Comparison of ENCODE assay signal across 12 cellular contexts in the genomic region with DNA sequence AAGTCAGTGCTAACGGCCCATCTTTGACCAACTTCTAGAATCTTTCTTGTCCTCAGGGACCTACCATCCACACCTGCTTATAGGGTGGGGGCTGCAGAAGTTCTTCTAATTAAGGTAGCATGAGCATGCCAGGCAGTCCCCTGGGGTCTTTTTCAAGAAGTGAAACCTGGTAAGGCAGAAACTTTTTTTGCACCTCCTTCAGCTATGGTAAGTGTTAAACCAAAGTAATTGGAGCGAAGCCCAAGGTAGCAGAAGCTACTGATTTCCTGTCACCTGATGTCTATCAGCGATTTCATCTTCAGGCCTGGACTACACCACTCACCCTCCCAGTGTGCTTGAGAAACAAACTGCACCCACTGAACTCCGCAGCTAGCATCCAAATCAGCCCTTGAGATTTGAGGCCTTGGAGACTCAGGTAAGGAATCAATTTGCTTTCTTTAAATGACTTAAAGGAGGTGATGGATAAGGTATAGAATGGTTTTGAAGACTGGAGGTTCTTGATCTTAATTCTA. TPM values are rescaled to one million over a fixed set of nuclear protein-coding genes. Genes with fewer than 3 reads are reported as not detected.
DNase-seq lines count a peak whose midpoint lies in the region; ATAC-seq, FAIRE-seq and TF ChIP-seq lines count a peak whose summit lies in the region.
"Had no signal": no experiment of that assay in that cellular context is flagged by ENCODE, and none has a peak within 500 bp of the region (broad histone marks: within the 10 kb centered on the region; RNA-seq: fewer than 3 reads in every experiment).

A gene (plus strand): TSS at position 317 of the 512 bp plus-strand sequence. CDS start 6,528 bp downstream, outside the sequence.

- H3K9me3 ChIP-seq in SK-N-SH (no peaks in the 10 kb centered on the region), lower lobe of right lung (no peaks in the 10 kb centered on the region)

- POLR2A ChIA-PET in SK-N-SH (lab: Yijun Ruan, JAX) = no interaction called here

- H3K4me1 ChIP-seq in SK-N-SH (ENCODE audit: control insufficient read depth in 1 of 2, insufficient read depth in 2 of 2, low read depth in 1 of 2, low read length in 1 of 2) (no peaks in the 10 kb centered on the region), lower lobe of right lung (no peaks in the 10 kb centered on the region)

- 0% methylated on average over 4 of the region's 4 CpGs for WGBS in SK-N-SH (ENCODE audit: low lambda C conversion rate)

- CTCF ChIA-PET in SK-N-SH (lab: Yijun Ruan, JAX) = no interaction called here

- no peak for TF ChIP-seq RAD21 in SK-N-SH (IDR thresholded peaks at IDR 0.05; ENCODE audit: low read length)

- no peak for TF ChIP-seq EP300 in SK-N-SH (IDR thresholded peaks at IDR 0.05; ENCODE audit: borderline replicate concordance in 1 of 2, low read depth in 1 of 2, low read length in 1 of 2)

- peak; percentile 84 for ATAC-seq in GM21367 (IDR thresholded peaks at IDR 0.05; ENCODE audit: unreplicated experiment)
- peak; percentile 80 for ATAC-seq in HG03103 (IDR thresholded peaks at IDR 0.05; ENCODE audit: low read depth, unreplicated experiment)
- ATAC-seq in lower lobe of right lung = no peak

- FAIRE-seq in GM18507 (lab: Jason Lieb, UNC) = peak; percentile 100

- TF ChIP-seq CTCF in SK-N-SH (IDR thresholded peaks at IDR 0.05) = no peak
- no peak for TF ChIP-seq CTCF in lower lobe of right lung (IDR thresholded peaks at IDR 0.05)

- H3K4me2 ChIP-seq in SK-N-SH = no peak within 1 kb of the TSS

- no peak within 1 kb of the TSS for H3K4me3 ChIP-seq in SK-N-SH (ENCODE audit: low read depth in 2 of 2, low read length in 1 of 2)
- no peak within 1 kb of the TSS for H3K4me3 ChIP-seq in lower lobe of right lung

- H3K9ac ChIP-seq in SK-N-SH = no peak within 1 kb of the TSS

- no peaks in the 10 kb centered on the region for H3F3A ChIP-seq in SK-N-SH (replicated peaks; ENCODE audit: insufficient read depth)

- H2AFZ ChIP-seq in SK-N-SH (ENCODE audit: low read depth) = no peak within 1 kb of the TSS

- H3K9me2 ChIP-seq in SK-N-SH = no peaks in the 10 kb centered on the region

- H4K20me1 ChIP-seq in SK-N-SH (ENCODE audit: insufficient read depth) = no peaks in the 10 kb centered on the region

- no peak within 1 kb of the TSS for H3K27ac ChIP-seq in SK-N-SH (ENCODE audit: low read depth in 2 of 2, low read length in 1 of 2)
- H3K27ac ChIP-seq in lower lobe of right lung = no peak within 1 kb of the TSS

- DNase-seq in GM18507 (ENCODE audit: extremely low spot score, insufficient read length, low read depth) (peak; percentile 44), germinal center (ENCODE audit: low spot score) (peak; percentile 83), SK-N-SH (no peak), iPS-NIHi7 (ENCODE audit: extremely low spot score) (no peak), lower lobe of right lung (no peak)
- DNase-seq in activated effector memory CD4-positive, alpha-beta T cell treated with Interleukin-2 at 50 U/mL for 16 hours = no peak
- DNase-seq: activated CD4-positive, alpha-beta T cell treated with anti-CD3 and anti-CD28 coated beads for 4 hours; foreskin fibroblast; KBM-7 had no signal

- H3K27me3 ChIP-seq in SK-N-SH (ENCODE audit: insufficient read depth) = no peaks in the 10 kb centered on the region; the same call in 1 of the 2 replicates
- no peaks in the 10 kb centered on the region for H3K27me3 ChIP-seq in lower lobe of right lung (ENCODE audit: low read depth)

- H3K36me3 ChIP-seq in SK-N-SH (replicated peaks in 1 of 2; ENCODE audit: control insufficient read depth in 1 of 2, insufficient read depth in 2 of 2, low read length in 1 of 2) = no peaks in the 10 kb centered on the region
- no peaks in the 10 kb centered on the region for H3K36me3 ChIP-seq in lower lobe of right lung

- no peaks in the 10 kb centered on the region for H3K79me2 ChIP-seq in SK-N-SH (ENCODE audit: insufficient read depth)

- intact Hi-C loops in lower lobe of right lung (cut with DNase I) = no loop called here

TF ChIP-seq in SK-N-SH, 30 proteins besides CTCF, POLR2A, EP300 and RAD21:
- TF ChIP-seq CHD2 (IDR thresholded peaks at IDR 0.05; ENCODE audit: low read length, partially characterized antibody) = no peak
- TF ChIP-seq, protein P1, sequence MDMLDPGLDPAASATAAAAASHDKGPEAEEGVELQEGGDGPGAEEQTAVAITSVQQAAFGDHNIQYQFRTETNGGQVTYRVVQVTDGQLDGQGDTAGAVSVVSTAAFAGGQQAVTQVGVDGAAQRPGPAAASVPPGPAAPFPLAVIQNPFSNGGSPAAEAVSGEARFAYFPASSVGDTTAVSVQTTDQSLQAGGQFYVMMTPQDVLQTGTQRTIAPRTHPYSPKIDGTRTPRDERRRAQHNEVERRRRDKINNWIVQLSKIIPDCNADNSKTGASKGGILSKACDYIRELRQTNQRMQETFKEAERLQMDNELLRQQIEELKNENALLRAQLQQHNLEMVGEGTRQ (IDR thresholded peaks at IDR 0.05; ENCODE audit: borderline replicate concordance, low read depth, low read length) = no peak
- TF ChIP-seq, protein P2, sequence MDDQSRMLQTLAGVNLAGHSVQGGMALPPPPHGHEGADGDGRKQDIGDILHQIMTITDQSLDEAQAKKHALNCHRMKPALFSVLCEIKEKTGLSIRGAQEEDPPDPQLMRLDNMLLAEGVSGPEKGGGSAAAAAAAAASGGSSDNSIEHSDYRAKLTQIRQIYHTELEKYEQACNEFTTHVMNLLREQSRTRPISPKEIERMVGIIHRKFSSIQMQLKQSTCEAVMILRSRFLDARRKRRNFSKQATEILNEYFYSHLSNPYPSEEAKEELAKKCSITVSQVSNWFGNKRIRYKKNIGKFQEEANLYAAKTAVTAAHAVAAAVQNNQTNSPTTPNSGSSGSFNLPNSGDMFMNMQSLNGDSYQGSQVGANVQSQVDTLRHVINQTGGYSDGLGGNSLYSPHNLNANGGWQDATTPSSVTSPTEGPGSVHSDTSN (IDR thresholded peaks at IDR 0.05) = no peak
- no peak for TF ChIP-seq FOXJ3 (CRISPR knock-in tag; IDR thresholded peaks at IDR 0.05)
- TF ChIP-seq, protein P3, sequence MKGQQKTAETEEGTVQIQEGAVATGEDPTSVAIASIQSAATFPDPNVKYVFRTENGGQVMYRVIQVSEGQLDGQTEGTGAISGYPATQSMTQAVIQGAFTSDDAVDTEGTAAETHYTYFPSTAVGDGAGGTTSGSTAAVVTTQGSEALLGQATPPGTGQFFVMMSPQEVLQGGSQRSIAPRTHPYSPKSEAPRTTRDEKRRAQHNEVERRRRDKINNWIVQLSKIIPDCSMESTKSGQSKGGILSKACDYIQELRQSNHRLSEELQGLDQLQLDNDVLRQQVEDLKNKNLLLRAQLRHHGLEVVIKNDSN (IDR thresholded peaks at IDR 0.05; ENCODE audit: borderline replicate concordance, low read depth) = no peak
- TF ChIP-seq, protein P4, sequence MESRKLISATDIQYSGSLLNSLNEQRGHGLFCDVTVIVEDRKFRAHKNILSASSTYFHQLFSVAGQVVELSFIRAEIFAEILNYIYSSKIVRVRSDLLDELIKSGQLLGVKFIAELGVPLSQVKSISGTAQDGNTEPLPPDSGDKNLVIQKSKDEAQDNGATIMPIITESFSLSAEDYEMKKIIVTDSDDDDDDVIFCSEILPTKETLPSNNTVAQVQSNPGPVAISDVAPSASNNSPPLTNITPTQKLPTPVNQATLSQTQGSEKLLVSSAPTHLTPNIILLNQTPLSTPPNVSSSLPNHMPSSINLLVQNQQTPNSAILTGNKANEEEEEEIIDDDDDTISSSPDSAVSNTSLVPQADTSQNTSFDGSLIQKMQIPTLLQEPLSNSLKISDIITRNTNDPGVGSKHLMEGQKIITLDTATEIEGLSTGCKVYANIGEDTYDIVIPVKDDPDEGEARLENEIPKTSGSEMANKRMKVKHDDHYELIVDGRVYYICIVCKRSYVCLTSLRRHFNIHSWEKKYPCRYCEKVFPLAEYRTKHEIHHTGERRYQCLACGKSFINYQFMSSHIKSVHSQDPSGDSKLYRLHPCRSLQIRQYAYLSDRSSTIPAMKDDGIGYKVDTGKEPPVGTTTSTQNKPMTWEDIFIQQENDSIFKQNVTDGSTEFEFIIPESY (IDR thresholded peaks at IDR 0.05; ENCODE audit: borderline replicate concordance, low read depth) = no peak
- TF ChIP-seq NFIC (IDR thresholded peaks at IDR 0.05; ENCODE audit: borderline replicate concordance) = no peak
- no peak for TF ChIP-seq EZH2phosphoT487 (IDR thresholded peaks at IDR 0.05; ENCODE audit: borderline replicate concordance, low read depth)
- TF ChIP-seq, protein P5, sequence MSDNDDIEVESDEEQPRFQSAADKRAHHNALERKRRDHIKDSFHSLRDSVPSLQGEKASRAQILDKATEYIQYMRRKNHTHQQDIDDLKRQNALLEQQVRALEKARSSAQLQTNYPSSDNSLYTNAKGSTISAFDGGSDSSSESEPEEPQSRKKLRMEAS (IDR thresholded peaks at IDR 0.05; ENCODE audit: low read depth) = no peak
- no peak for TF ChIP-seq TAF1 (IDR thresholded peaks at IDR 0.05; ENCODE audit: borderline replicate concordance, low read depth, low read length)
- no peak for TF ChIP-seq YY1 (IDR thresholded peaks at IDR 0.05; ENCODE audit: low read depth)
- TF ChIP-seq RXRA (IDR thresholded peaks at IDR 0.05; ENCODE audit: borderline replicate concordance, low read depth) = no peak
- TF ChIP-seq GABPA (IDR thresholded peaks at IDR 0.05; ENCODE audit: low read depth) = no peak
- TF ChIP-seq NRF1 (IDR thresholded peaks at IDR 0.05; ENCODE audit: low read depth, low read length) = no peak

RNA-seq across cellular contexts. Expression of the gene that starts here (rescaled TPM):
- not detected in 2 replicates for polyA plus RNA-seq in SK-N-SH (2012; rRNA removed)
- not detected in 2 replicates for polyA plus RNA-seq in SK-N-SH (2012; cell fraction: cytosol; rRNA removed)
- not detected in 2 replicates for polyA plus RNA-seq in SK-N-SH (2012; cell fraction: nucleus; rRNA removed)
- 0.65 TPM for total RNA-seq in lower lobe of right lung
- total RNA-seq: Daoy had no signal

Comparison
In these comparisons a context has a peak if more than half of its experiments do, and no peak if none do; other contexts are left out.
1. DNase-seq: peak in GM18507 (single experiment) and germinal center (single experiment); none in SK-N-SH (single experiment), activated effector memory CD4-positive, alpha-beta T cell treated with Interleukin-2 at 50 U/mL for 16 hours (single experiment), iPS-NIHi7 (single experiment) and lower lobe of right lung (single experiment).
2. ATAC-seq: peak in GM21367 (single experiment) and HG03103 (single experiment); none in lower lobe of right lung (0 of 2).